10 cellular contexts compared by ENCODE assay signal in the genomic region with DNA sequence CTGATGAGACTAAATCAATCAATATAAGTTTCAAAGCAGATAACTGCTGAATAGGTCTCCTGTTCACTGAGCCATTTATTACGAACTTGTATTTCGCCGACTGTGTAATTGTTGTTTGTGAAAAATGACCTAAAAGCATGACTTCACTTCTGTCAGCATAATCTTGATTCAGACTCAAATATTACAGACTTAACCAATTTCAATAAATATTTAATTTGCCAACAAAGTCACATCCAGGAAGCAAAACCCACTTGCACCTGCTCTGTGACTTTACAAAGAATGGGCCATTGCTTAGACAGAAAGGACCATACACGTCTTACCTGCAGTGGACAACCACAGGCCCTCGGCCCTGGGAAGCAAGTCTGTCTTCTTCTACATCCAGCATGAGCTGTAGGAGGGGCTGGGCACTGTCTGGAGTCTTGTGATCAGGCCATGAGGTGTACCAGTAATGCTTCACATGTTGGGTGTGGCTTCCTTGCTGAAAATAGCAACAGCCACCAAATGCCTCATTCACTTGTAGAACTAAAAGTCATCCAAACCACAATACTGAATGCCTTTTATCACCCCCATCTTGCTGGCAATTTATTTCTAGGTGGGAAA. TPM values are rescaled to one million over a fixed set of nuclear protein-coding genes. Genes with fewer than 3 reads are reported as not detected.
A peak's percentile ranks its signal among the peaks of the same experiment; 100 is the strongest.
DNase-seq lines count a peak whose midpoint lies in the region; TF ChIP-seq lines count a peak whose summit lies in the region.
"Had no signal": no experiment of that assay in that cellular context is flagged by ENCODE, and none has a peak within 500 bp of the region (broad histone marks: within the 10 kb centered on the region; RNA-seq: fewer than 3 reads in every experiment).

No MANE protein-coding gene starts in this region.

- H3F3A ChIP-seq in smooth muscle cell (ENCODE audit: low read depth) = no peaks in the 10 kb centered on the region

- no peaks in the 10 kb centered on the region for H4K20me1 ChIP-seq in smooth muscle cell (ENCODE audit: low read depth)

- H3K4me3 ChIP-seq in SJCRH30 (no peak overlapping the region), fibroblast of the aortic adventitia (ENCODE audit: low read depth, low read length) (no peak overlapping the region), smooth muscle cell (no peak overlapping the region)
- H3K4me3 ChIP-seq: dorsolateral prefrontal cortex had no signal

- TF ChIP-seq CTCF in fibroblast of the aortic adventitia (IDR thresholded peaks at IDR 0.05; ENCODE audit: insufficient read depth, low read length) (no peak), smooth muscle cell (IDR thresholded peaks at IDR 0.05; ENCODE audit: borderline replicate concordance, insufficient read depth, poor library complexity, severe bottlenecking) (no peak)

- peak overlapping the region; percentile 76 for H3K9ac ChIP-seq in smooth muscle cell (ENCODE audit: low read depth)

- H3K27me3 ChIP-seq in SJCRH30 (no peaks in the 10 kb centered on the region), smooth muscle cell (ENCODE audit: low read depth) (no peaks in the 10 kb centered on the region)
- H3K27me3 ChIP-seq: dorsolateral prefrontal cortex had no signal

- no peak overlapping the region for H2AFZ ChIP-seq in smooth muscle cell (ENCODE audit: low read depth)

- H3K9me3 ChIP-seq in SJCRH30 (replicated peaks) (no peaks in the 10 kb centered on the region), smooth muscle cell (replicated peaks; ENCODE audit: low read depth) (no peaks in the 10 kb centered on the region)

- DNase-seq in DMS53 (lab: John Stamatoyannopoulos, UW) (peak; percentile 21), DMS53 treated with DMSO at 0.1 percent for 48 hours (lab: John Stamatoyannopoulos, UW; ENCODE audit: unreplicated experiment) (no peak), SJCRH30 (peak; percentile 36 to 53), fibroblast of the aortic adventitia (ENCODE audit: low read depth) (peak; percentile 91), smooth muscle cell (lab: John Stamatoyannopoulos, UW; ENCODE audit: unreplicated experiment) (no peak), activated gamma-delta T cell treated with Interleukin-2 at 50 U/mL for 16 hours (no peak), globus pallidus (ENCODE audit: low spot score) (no peak)
- DNase-seq in stimulated activated naive CD4-positive, alpha-beta T cell (lab: John Stamatoyannopoulos, UW) = no peak
- DNase-seq: activated CD4-positive, alpha-beta T cell treated with anti-CD3 and anti-CD28 coated beads for 1 hour; dorsolateral prefrontal cortex had no signal

- H3K79me2 ChIP-seq in smooth muscle cell (ENCODE audit: low read depth) = no peaks in the 10 kb centered on the region

- H3K36me3 ChIP-seq in SJCRH30 (no peaks in the 10 kb centered on the region), smooth muscle cell (ENCODE audit: low read depth) (no peaks in the 10 kb centered on the region)

- H3K27ac ChIP-seq in SJCRH30 (peak overlapping the region; percentile 85), smooth muscle cell (ENCODE audit: low read depth) (peak overlapping the region; percentile 97)

- H3K4me1 ChIP-seq in SJCRH30 (peaks cover 45% of the 10 kb centered on the region), smooth muscle cell (ENCODE audit: low read depth) (peaks cover 31% of the 10 kb centered on the region)

- WGBS in smooth muscle cell (ENCODE audit: low lambda C conversion rate) = 82% methylated on average over 5 of the region's 5 CpGs

- H3K4me2 ChIP-seq in smooth muscle cell = peak overlapping the region; percentile 5

RNA-seq across cellular contexts. Expression of a gene that starts 23.5 kb away (rescaled TPM):
- 0.02 TPM in 1 of 2 replicates, not detected in the other for total RNA-seq in SJCRH30 (2014; rRNA removed; shearing (Covaris generic))
- total RNA-seq in fibroblast of the aortic adventitia (ENCODE audit: low replicate concordance) (3.6 and 5.6 TPM in 2 replicates), smooth muscle cell (0.58 and 7.3 TPM in 2 replicates)
- polyA plus RNA-seq in smooth muscle cell = 0.56 and 0.76 TPM in 2 replicates

Comparison
In these comparisons a context has a peak if more than half of its experiments do, and no peak if none do; other contexts are left out.
1. DNase-seq: peak in DMS53 (single experiment), SJCRH30 (2 of 2) and fibroblast of the aortic adventitia (single experiment); none in DMS53 treated with DMSO at 0.1 percent for 48 hours (single experiment), smooth muscle cell (single experiment), activated gamma-delta T cell treated with Interleukin-2 at 50 U/mL for 16 hours (single experiment), stimulated activated naive CD4-positive, alpha-beta T cell (0 of 6) and globus pallidus (single experiment).